ENCODE assay signal across 21 cellular contexts in genomic region chr7:94834359-94834758, GRCh38.
"Had no signal": no experiment of that assay in that cellular context is flagged by ENCODE, and none has a peak within 500 bp of the region (broad histone marks: within the 10 kb centered on the region; RNA-seq: fewer than 3 reads in every experiment).

No MANE protein-coding gene starts in this region.

- ATAC-seq: esophagus mucosa, gastrocnemius medialis, heart right ventricle, left cardiac atrium, left lung, left ventricle myocardium superior, mucosa of descending colon had no signal

- DNase-seq: dermis blood vessel endothelial cell; dorsolateral prefrontal cortex; effector CD4-positive, alpha-beta T cell; effector memory CD4-positive, alpha-beta T cell; erythroblast; esophagus squamous epithelium; foreskin fibroblast; foreskin melanocyte; gastrocnemius medialis; glutamatergic neuron; head of caudate nucleus; heart right ventricle; hippocampal formation; left cardiac atrium; left lung; left ventricle myocardium superior; lower lobe of right lung; mesenchymal stem cell; mucosa of descending colon had no signal

- H3K4me3 ChIP-seq: coronary artery, dorsolateral prefrontal cortex, esophagus squamous epithelium, gastrocnemius medialis, heart right ventricle, left lung, lower lobe of right lung, mucosa of descending colon had no signal
